ENCODE assay signal across 8 cellular contexts in the genomic region with DNA sequence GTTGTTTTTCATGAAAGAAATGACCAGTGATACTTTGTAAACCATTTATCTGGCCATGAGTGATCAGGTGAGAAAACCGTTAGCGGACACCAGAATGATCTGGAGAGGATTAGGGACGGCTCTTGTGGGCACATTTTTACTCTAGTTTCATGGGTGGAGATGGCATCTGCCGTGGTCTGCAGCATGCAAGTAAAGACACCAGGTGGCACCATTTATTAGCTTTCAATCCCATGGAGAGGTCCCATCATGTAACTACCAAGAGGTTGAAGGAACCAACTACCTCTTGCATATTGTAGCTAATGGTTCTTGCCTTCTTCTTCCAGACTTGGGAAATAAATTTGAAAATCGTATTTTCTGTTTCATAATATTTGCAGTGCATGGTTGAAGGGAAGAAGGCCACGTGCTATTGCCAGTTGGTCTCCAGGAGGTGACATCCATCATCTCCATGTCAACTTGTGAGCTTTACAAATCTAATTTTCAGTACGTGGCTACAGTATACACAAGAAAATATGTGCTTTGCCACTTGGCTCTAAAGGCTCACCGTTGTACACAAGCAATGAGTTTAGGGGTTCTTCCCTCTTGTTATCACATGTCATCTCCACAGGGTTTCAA. TPM values are rescaled to one million over a fixed set of nuclear protein-coding genes. Genes with fewer than 3 reads are reported as not detected.
DNase-seq lines count a peak whose midpoint lies in the region; ATAC-seq and TF ChIP-seq lines count a peak whose summit lies in the region.

No MANE protein-coding gene starts in this region.

- H3K9me2 ChIP-seq in neural cell (ENCODE audit: insufficient read depth, low read length) = no peaks in the 10 kb centered on the region

- peak; percentile 68 for TF ChIP-seq RAD21 in neural cell (conservative IDR thresholded peaks at IDR 0.05)

- H3K27me3 ChIP-seq in OCI-LY3 (ENCODE audit: low read depth, low read length) (no peaks in the 10 kb centered on the region), fibroblast of lung (ENCODE audit: control insufficient read depth, insufficient read depth, low read length) (no peaks in the 10 kb centered on the region), neural cell (ENCODE audit: insufficient read depth, low read depth, low read length) (no peaks in the 10 kb centered on the region), tibial nerve (no peaks in the 10 kb centered on the region)

- H3K27me3 Mint-ChIP-seq in activated T-cell treated with anti-CD3 and anti-CD28 coated beads, Interleukin-2, amount 50 U/mL, for 72 hours (ENCODE audit: low read depth) = no peaks in the 10 kb centered on the region

- no peaks in the 10 kb centered on the region for H3K36me3 Mint-ChIP-seq in activated T-cell treated with anti-CD3 and anti-CD28 coated beads, Interleukin-2, amount 50 U/mL, for 72 hours (ENCODE audit: insufficient read depth in 2 of 2)

- H3K4me1 Mint-ChIP-seq in activated T-cell treated with anti-CD3 and anti-CD28 coated beads, Interleukin-2, amount 50 U/mL, for 72 hours (ENCODE audit: low read depth) = peaks cover 37% of the 10 kb centered on the region

- H4K20me1 ChIP-seq in OCI-LY3 (ENCODE audit: insufficient read depth, low read length) (no peaks in the 10 kb centered on the region), fibroblast of lung (ENCODE audit: control insufficient read depth, extremely low read depth, insufficient read depth, low read length) (no peaks in the 10 kb centered on the region), neural cell (ENCODE audit: insufficient read depth) (no peaks in the 10 kb centered on the region)

- TF ChIP-seq EP300 in neural cell (conservative IDR thresholded peaks at IDR 0.05; ENCODE audit: poor library complexity, severe bottlenecking) (no peak), tibial nerve (IDR thresholded peaks at IDR 0.05) (no peak)

- peaks cover 24% of the 10 kb centered on the region for H3K4me1 ChIP-seq in OCI-LY3 (ENCODE audit: low read length)
- H3K4me1 ChIP-seq in fibroblast of lung (ENCODE audit: control insufficient read depth, extremely low read depth, insufficient read depth, low read length) = peaks cover 21% of the 10 kb centered on the region
- H3K4me1 ChIP-seq in tibial nerve = peaks cover 0 to 40% (median 24%) of the 10 kb centered on the region in 4 donors

- H3K4me3 ChIP-seq in OCI-LY3 (ENCODE audit: low read length) (peak overlapping the region; percentile 92), fibroblast of lung (replicated peaks in 1 of 4; ENCODE audit: control extremely low read depth in 1 of 4, insufficient read depth in 1 of 4, low read depth in 3 of 4, low read length in 4 of 4) (peak overlapping the region in 1 of 4 experiments; percentile 85), neural cell (ENCODE audit: low read length) (peak overlapping the region; percentile 81), tibial nerve (no peak overlapping the region)

- H3K27ac ChIP-seq in OCI-LY3 (ENCODE audit: low read length) (peak overlapping the region; percentile 82), fibroblast of lung (ENCODE audit: insufficient read depth, low read length) (peak overlapping the region; percentile 86), neural cell (ENCODE audit: low read length) (no peak overlapping the region), tibial nerve (peak overlapping the region in 3 of 4 donors; percentile 82 to 91 (median 91))

- H3K4me2 ChIP-seq in OCI-LY3 (ENCODE audit: low read length) (peak overlapping the region; percentile 89), fibroblast of lung (ENCODE audit: extremely low read depth, insufficient read depth, low read length) (peak overlapping the region; percentile 91), neural cell (ENCODE audit: low read length) (no peak overlapping the region)

- 64 to 67% methylated on average over 8 of the region's 8 CpGs for WGBS in tibial nerve, 2 donors

- no peaks in the 10 kb centered on the region for H3K36me3 ChIP-seq in OCI-LY3 (replicated peaks; ENCODE audit: low read depth, low read length)
- H3K36me3 ChIP-seq in fibroblast of lung (ENCODE audit: control insufficient read depth, insufficient read depth, low read length) = no peaks in the 10 kb centered on the region
- H3K36me3 ChIP-seq in neural cell (ENCODE audit: insufficient read depth, low read length) = no peaks in the 10 kb centered on the region
- peaks cover 0 to 3% (median 0%) of the 10 kb centered on the region in 3 donors for H3K36me3 ChIP-seq in tibial nerve

- TF ChIP-seq POLR2A in tibial nerve (IDR thresholded peaks at IDR 0.05) = no peak

- no peaks in the 10 kb centered on the region for H3K9me3 Mint-ChIP-seq in activated T-cell treated with anti-CD3 and anti-CD28 coated beads, Interleukin-2, amount 50 U/mL, for 72 hours

- H3K4me3 Mint-ChIP-seq in activated T-cell treated with anti-CD3 and anti-CD28 coated beads, Interleukin-2, amount 50 U/mL, for 72 hours = peak overlapping the region; percentile 90 to 91

- H3K9ac ChIP-seq in OCI-LY3 (ENCODE audit: low read length) = peak overlapping the region; percentile 56
- no peak overlapping the region for H3K9ac ChIP-seq in fibroblast of lung (ENCODE audit: insufficient read depth, low read length)
- no peak overlapping the region for H3K9ac ChIP-seq in neural cell (ENCODE audit: low read length)

- no peak overlapping the region for H2AFZ ChIP-seq in OCI-LY3 (ENCODE audit: low read depth, low read length)
- H2AFZ ChIP-seq in fibroblast of lung (ENCODE audit: low read length) = no peak overlapping the region
- no peak overlapping the region for H2AFZ ChIP-seq in neural cell (ENCODE audit: low read depth, low read length)

- H3F3A ChIP-seq in neural cell (ENCODE audit: insufficient read depth, low read length, poor library complexity, severe bottlenecking) = peaks cover 11% of the 10 kb centered on the region

- H3K79me2 ChIP-seq in OCI-LY3 (ENCODE audit: low read length) (peaks cover 17% of the 10 kb centered on the region), fibroblast of lung (ENCODE audit: control insufficient read depth, insufficient read depth, low read length) (peaks cover 25% of the 10 kb centered on the region), neural cell (replicated peaks; ENCODE audit: insufficient read depth, low read length) (peaks cover 25% of the 10 kb centered on the region)

- H3K9me3 ChIP-seq in OCI-LY3 (ENCODE audit: insufficient read depth, low read length) = no peaks in the 10 kb centered on the region
- no peaks in the 10 kb centered on the region for H3K9me3 ChIP-seq in fibroblast of lung (ENCODE audit: control insufficient read depth, insufficient read depth, low read depth, low read length)
- no peaks in the 10 kb centered on the region for H3K9me3 ChIP-seq in neural cell (ENCODE audit: low read length)
- no peaks in the 10 kb centered on the region for H3K9me3 ChIP-seq in tibial nerve

- TF ChIP-seq CTCF in OCI-LY3 (IDR thresholded peaks at IDR 0.05; ENCODE audit: low read depth, low read length) (peak; percentile 80), fibroblast of lung (conservative IDR thresholded peaks at IDR 0.05 in 1 of 2, IDR thresholded peaks at IDR 0.05 in 1 of 2; ENCODE audit: low read depth in 1 of 2, low read length in 2 of 2) (peak; percentile 72 to 75), neural cell (IDR thresholded peaks at IDR 0.05; ENCODE audit: poor library complexity, severe bottlenecking) (peak; percentile 64), tibial nerve (IDR thresholded peaks at IDR 0.05) (peak; percentile 55 to 79 (median 57))

- H3K27ac Mint-ChIP-seq in activated T-cell treated with anti-CD3 and anti-CD28 coated beads, Interleukin-2, amount 50 U/mL, for 72 hours = no peak overlapping the region

- no peak for ATAC-seq in activated T-cell treated with anti-CD3 and anti-CD28 coated beads, Interleukin-2, amount 50 U/mL, for 72 hours (replicated peaks in 1 of 2)
- no peak for ATAC-seq in GM21526 (IDR thresholded peaks at IDR 0.05; ENCODE audit: low FRiP score, unreplicated experiment)

- DNase-seq in COLO668 (lab: John Stamatoyannopoulos, UW; ENCODE audit: unreplicated experiment) (peak; percentile 27), HS-5 (ENCODE audit: low read depth) (peak; percentile 49), fibroblast of lung (ENCODE audit: low read depth in 2 of 2) (peak; percentile 58 to 81), tibial nerve (ENCODE audit: low spot score in 2 of 2) (peak in 1 of 2 donors; percentile 36)
- peak; percentile 51 to 59 for DNase-seq in activated T-cell treated with anti-CD3 and anti-CD28 coated beads, Interleukin-2, amount 50 U/mL, for 72 hours

TF ChIP-seq in neural cell, 6 proteins besides CTCF, POLR2A, EP300 and RAD21:
- no peak for TF ChIP-seq POLR2AphosphoS5 (IDR thresholded peaks at IDR 0.05)
- no peak for TF ChIP-seq MXI1 (conservative IDR thresholded peaks at IDR 0.05; ENCODE audit: poor library complexity, severe bottlenecking)
- no peak for TF ChIP-seq TAF1 (IDR thresholded peaks at IDR 0.05; ENCODE audit: low read depth)
- peak; percentile 75 for TF ChIP-seq SMC3 (conservative IDR thresholded peaks at IDR 0.05; ENCODE audit: poor library complexity)

RNA-seq across cellular contexts. Expression of a gene that starts 1.5 kb away (rescaled TPM):
- total RNA-seq in activated T-cell treated with anti-CD3 and anti-CD28 coated beads, Interleukin-2, amount 50 U/mL, for 72 hours = 10 to 100 TPM; 16.0 to 17.7 TPM
- total RNA-seq in fibroblast of lung = 12.6 and 20.8 TPM in 2 replicates
- 2.8 and 3.8 TPM in 2 replicates for polyA plus RNA-seq in fibroblast of lung
- polyA plus RNA-seq in fibroblast of lung (2012) = 7.5 TPM in 2 replicates
- 79.2 and 109 TPM in 2 replicates for polyA minus RNA-seq in fibroblast of lung (ENCODE audit: low replicate concordance)
- polyA plus RNA-seq in neural cell = 30.3 and 39.9 TPM in 2 replicates
- polyA minus RNA-seq in neural cell = 50.7 and 53.1 TPM in 2 replicates
- 10 to 100 TPM; 22.1 to 54.6 (median 36.6) TPM for total RNA-seq in tibial nerve

RNA-seq across cellular contexts. Expression of a gene that starts 55.1 kb away (rescaled TPM):
- 10 to 100 TPM; 15.2 to 16.0 TPM for total RNA-seq in activated T-cell treated with anti-CD3 and anti-CD28 coated beads, Interleukin-2, amount 50 U/mL, for 72 hours
- total RNA-seq in fibroblast of lung (3.6 and 4.0 TPM in 2 replicates), tibial nerve (10 to 100 TPM in 3 of 4 donors, 1 to 10 TPM in 1; 9.0 to 16.8 (median 12.0) TPM)
- polyA plus RNA-seq in fibroblast of lung (2.2 and 4.8 TPM in 2 replicates), neural cell (14.0 and 19.8 TPM in 2 replicates)
- 3.7 and 7.7 TPM in 2 replicates for polyA plus RNA-seq in fibroblast of lung (2012)
- polyA minus RNA-seq in fibroblast of lung (ENCODE audit: low replicate concordance) (4.8 and 5.4 TPM in 2 replicates), neural cell (3.9 and 4.4 TPM in 2 replicates)

Comparison
In these comparisons a context has a peak if more than half of its experiments do, and no peak if none do; other contexts are left out.
1. H3K4me3 ChIP-seq: peak in OCI-LY3 (single experiment) and neural cell (single experiment); none in tibial nerve (0 of 4).
2. Peak in every context shown above with its lines, with median percentiles within 50 percentile points of each other: CTCF ChIP-seq.